ENCODE assay signal across 1 cellular context in genomic region chr17:44503080-44503842, GRCh38.
TF ChIP-seq lines count a peak whose summit lies in the region.

Gene GPATCH8 (minus strand): TSS chr17:44503406. CDS start chr17:44503370, 36 bp downstream.

TF ChIP-seq in K562, 482 proteins besides CTCF, POLR2A, EP300 and RAD21 (continued from another document and continues in another):
- TF ChIP-seq, protein P1, sequence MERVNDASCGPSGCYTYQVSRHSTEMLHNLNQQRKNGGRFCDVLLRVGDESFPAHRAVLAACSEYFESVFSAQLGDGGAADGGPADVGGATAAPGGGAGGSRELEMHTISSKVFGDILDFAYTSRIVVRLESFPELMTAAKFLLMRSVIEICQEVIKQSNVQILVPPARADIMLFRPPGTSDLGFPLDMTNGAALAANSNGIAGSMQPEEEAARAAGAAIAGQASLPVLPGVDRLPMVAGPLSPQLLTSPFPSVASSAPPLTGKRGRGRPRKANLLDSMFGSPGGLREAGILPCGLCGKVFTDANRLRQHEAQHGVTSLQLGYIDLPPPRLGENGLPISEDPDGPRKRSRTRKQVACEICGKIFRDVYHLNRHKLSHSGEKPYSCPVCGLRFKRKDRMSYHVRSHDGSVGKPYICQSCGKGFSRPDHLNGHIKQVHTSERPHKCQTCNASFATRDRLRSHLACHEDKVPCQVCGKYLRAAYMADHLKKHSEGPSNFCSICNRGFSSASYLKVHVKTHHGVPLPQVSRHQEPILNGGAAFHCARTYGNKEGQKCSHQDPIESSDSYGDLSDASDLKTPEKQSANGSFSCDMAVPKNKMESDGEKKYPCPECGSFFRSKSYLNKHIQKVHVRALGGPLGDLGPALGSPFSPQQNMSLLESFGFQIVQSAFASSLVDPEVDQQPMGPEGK (CRISPR knock-in tag; IDR thresholded peaks at IDR 0.05; ENCODE audit: borderline replicate concordance), result no peak
- TF ChIP-seq ZNF584 (CRISPR knock-in tag; IDR thresholded peaks at IDR 0.05; ENCODE audit: low read depth) (0 out of 2 replicates have a peak, but pooled peaks have one; percentile 50), ZNF699 (CRISPR knock-in tag; IDR thresholded peaks at IDR 0.05; ENCODE audit: insufficient replicate concordance) (no peak), DPF2 (IDR thresholded peaks at IDR 0.05) (no peak), SRSF1 (IDR thresholded peaks at IDR 0.05; ENCODE audit: low read depth, low read length) (no peak), HIVEP1 (CRISPR knock-in tag; IDR thresholded peaks at IDR 0.05) (0 out of 2 replicates have a peak, but pooled peaks have one; percentile 39), POLR2AphosphoS2 (IDR thresholded peaks at IDR 0.05; ENCODE audit: low read length) (no peak; the same call in 1 of the 2 replicates), CTCFL (IDR thresholded peaks at IDR 0.05; ENCODE audit: borderline replicate concordance, insufficient read depth, low read depth, low read length, poor library complexity, severe bottlenecking) (no peak), THAP12 (CRISPR knock-in tag; IDR thresholded peaks at IDR 0.05) (peak; percentile 78), ZNF143 (CRISPR knock-in tag; IDR thresholded peaks at IDR 0.05) (no peak), CCAR2 (IDR thresholded peaks at IDR 0.05; ENCODE audit: low read depth, low read length) (no peak), SMARCC2 (IDR thresholded peaks at IDR 0.05; ENCODE audit: low read depth) (no peak), SETDB1 (IDR thresholded peaks at IDR 0.05; ENCODE audit: low read length) (no peak), ATF1 (CRISPR knock-in tag; IDR thresholded peaks at IDR 0.05) (no peak), ATF1 (tag; IDR thresholded peaks at IDR 0.05) (peak; percentile 66; the same call in 1 of the 2 replicates), ETS2 (tag; IDR thresholded peaks at IDR 0.05; ENCODE audit: borderline replicate concordance, poor library complexity, severe bottlenecking) (no peak), BRCA1 (IDR thresholded peaks at IDR 0.05) (no peak), BRCA1 (CRISPR knock-in tag; IDR thresholded peaks at IDR 0.05) (no peak), MIER1 (IDR thresholded peaks at IDR 0.05; ENCODE audit: low read depth) (no peak), SMC3 (conservative IDR thresholded peaks at IDR 0.05; ENCODE audit: insufficient read depth, low read depth, low read length) (no peak), RCOR1 (IDR thresholded peaks at IDR 0.05; ENCODE audit: borderline replicate concordance in 1 of 2, low read depth in 2 of 2, low read length in 2 of 2) (no peak; a peak in 3 of 4 replicates), BMI1 (IDR thresholded peaks at IDR 0.05; ENCODE audit: low read length) (no peak), HLTF (IDR thresholded peaks at IDR 0.05) (peak; percentile 83; the same call in 1 of the 2 replicates), PCBP2 (IDR thresholded peaks at IDR 0.05; ENCODE audit: low read depth, low read length, poor library complexity, severe bottlenecking) (no peak), PHF8 (IDR thresholded peaks at IDR 0.05; ENCODE audit: borderline replicate concordance, low read length) (peak; percentile 83), RFX1 (IDR thresholded peaks at IDR 0.05) (no peak), JUNB (CRISPR knock-in tag; conservative IDR thresholded peaks at IDR 0.05) (no peak), RREB1 (CRISPR knock-in tag; IDR thresholded peaks at IDR 0.05) (0 out of 2 replicates have a peak, but pooled peaks have one; percentile 37), MYC (IDR thresholded peaks at IDR 0.05; ENCODE audit: low read depth, low read length) (peak; percentile 75), MYC (CRISPR knock-in tag; IDR thresholded peaks at IDR 0.05; ENCODE audit: borderline replicate concordance, low read depth) (0 out of 2 replicates have a peak, but pooled peaks have one; percentile 32), NR1H2 (CRISPR knock-in tag; IDR thresholded peaks at IDR 0.05) (no peak), ZNF274 (IDR thresholded peaks at IDR 0.05; ENCODE audit: borderline replicate concordance, low read depth, low read length) (no peak; the same call in 1 of the 2 replicates), GATA2 (CRISPR knock-in tag; IDR thresholded peaks at IDR 0.05) (no peak)
- TF ChIP-seq, protein P2, sequence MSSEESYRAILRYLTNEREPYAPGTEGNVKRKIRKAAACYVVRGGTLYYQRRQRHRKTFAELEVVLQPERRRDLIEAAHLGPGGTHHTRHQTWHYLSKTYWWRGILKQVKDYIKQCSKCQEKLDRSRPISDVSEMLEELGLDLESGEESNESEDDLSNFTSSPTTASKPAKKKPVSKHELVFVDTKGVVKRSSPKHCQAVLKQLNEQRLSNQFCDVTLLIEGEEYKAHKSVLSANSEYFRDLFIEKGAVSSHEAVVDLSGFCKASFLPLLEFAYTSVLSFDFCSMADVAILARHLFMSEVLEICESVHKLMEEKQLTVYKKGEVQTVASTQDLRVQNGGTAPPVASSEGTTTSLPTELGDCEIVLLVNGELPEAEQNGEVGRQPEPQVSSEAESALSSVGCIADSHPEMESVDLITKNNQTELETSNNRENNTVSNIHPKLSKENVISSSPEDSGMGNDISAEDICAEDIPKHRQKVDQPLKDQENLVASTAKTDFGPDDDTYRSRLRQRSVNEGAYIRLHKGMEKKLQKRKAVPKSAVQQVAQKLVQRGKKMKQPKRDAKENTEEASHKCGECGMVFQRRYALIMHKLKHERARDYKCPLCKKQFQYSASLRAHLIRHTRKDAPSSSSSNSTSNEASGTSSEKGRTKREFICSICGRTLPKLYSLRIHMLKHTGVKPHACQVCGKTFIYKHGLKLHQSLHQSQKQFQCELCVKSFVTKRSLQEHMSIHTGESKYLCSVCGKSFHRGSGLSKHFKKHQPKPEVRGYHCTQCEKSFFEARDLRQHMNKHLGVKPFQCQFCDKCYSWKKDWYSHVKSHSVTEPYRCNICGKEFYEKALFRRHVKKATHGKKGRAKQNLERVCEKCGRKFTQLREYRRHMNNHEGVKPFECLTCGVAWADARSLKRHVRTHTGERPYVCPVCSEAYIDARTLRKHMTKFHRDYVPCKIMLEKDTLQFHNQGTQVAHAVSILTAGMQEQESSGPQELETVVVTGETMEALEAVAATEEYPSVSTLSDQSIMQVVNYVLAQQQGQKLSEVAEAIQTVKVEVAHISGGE (CRISPR knock-in tag; IDR thresholded peaks at IDR 0.05), result peak in 2 of 3 experiments; percentile 79 to 96; a peak in 4 of 6 replicates
- TF ChIP-seq, protein P3, sequence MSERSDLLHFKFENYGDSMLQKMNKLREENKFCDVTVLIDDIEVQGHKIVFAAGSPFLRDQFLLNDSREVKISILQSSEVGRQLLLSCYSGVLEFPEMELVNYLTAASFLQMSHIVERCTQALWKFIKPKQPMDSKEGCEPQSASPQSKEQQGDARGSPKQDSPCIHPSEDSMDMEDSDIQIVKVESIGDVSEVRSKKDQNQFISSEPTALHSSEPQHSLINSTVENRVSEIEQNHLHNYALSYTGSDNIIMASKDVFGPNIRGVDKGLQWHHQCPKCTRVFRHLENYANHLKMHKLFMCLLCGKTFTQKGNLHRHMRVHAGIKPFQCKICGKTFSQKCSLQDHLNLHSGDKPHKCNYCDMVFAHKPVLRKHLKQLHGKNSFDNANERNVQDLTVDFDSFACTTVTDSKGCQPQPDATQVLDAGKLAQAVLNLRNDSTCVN (CRISPR knock-in tag; IDR thresholded peaks at IDR 0.05), result 0 out of 2 replicates have a peak, but pooled peaks have one; percentile 69
- TF ChIP-seq, protein P4, sequence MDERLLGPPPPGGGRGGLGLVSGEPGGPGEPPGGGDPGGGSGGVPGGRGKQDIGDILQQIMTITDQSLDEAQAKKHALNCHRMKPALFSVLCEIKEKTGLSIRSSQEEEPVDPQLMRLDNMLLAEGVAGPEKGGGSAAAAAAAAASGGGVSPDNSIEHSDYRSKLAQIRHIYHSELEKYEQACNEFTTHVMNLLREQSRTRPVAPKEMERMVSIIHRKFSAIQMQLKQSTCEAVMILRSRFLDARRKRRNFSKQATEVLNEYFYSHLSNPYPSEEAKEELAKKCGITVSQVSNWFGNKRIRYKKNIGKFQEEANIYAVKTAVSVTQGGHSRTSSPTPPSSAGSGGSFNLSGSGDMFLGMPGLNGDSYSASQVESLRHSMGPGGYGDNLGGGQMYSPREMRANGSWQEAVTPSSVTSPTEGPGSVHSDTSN (CRISPR knock-in tag; IDR thresholded peaks at IDR 0.05; ENCODE audit: low read depth), result no peak
- TF ChIP-seq, protein P4 (tag; conservative IDR thresholded peaks at IDR 0.05; ENCODE audit: low read depth), result no peak
- TF ChIP-seq, protein P5, sequence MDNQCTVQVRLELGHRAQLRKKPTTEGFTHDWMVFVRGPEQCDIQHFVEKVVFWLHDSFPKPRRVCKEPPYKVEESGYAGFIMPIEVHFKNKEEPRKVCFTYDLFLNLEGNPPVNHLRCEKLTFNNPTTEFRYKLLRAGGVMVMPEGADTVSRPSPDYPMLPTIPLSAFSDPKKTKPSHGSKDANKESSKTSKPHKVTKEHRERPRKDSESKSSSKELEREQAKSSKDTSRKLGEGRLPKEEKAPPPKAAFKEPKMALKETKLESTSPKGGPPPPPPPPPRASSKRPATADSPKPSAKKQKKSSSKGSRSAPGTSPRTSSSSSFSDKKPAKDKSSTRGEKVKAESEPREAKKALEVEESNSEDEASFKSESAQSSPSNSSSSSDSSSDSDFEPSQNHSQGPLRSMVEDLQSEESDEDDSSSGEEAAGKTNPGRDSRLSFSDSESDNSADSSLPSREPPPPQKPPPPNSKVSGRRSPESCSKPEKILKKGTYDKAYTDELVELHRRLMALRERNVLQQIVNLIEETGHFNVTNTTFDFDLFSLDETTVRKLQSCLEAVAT (IDR thresholded peaks at IDR 0.05), result peak; percentile 64 to 76
